1 cellular context compared by ENCODE assay signal in the genomic region with DNA sequence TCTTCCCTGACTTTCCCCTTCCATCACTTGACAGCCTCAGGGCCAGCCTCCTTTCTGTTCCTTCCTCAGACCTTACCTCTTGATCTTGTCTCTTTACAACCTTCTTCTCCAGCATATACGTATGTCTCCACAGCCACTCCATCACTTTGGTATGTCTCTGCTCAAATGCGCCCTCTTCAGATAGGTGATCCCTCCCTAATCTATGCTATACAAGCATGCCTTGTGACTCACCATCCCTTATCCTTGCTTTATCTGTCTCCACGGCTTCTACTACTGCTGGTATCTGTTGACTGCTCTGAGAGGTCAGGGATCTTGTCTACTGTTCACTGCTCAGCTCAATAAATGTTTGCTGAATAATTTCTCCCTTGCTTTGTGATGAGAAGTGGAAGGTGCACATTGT.
TF ChIP-seq lines count a peak whose summit lies in the region.

No MANE protein-coding gene starts in this region.

TF ChIP-seq in H1, 55 proteins besides CTCF, POLR2A, EP300 and RAD21:
- TF ChIP-seq TEAD4 (IDR thresholded peaks at IDR 0.05; ENCODE audit: low read depth, low read length) (peak; percentile 80), NRF1 (IDR thresholded peaks at IDR 0.05; ENCODE audit: low read depth, low read length) (no peak), JUND (IDR thresholded peaks at IDR 0.05; ENCODE audit: low read length) (peak; percentile 61; the same call in 1 of the 2 replicates)
TF ChIP-seq in H1: peak in this region for 2.
